In the genomic region with DNA sequence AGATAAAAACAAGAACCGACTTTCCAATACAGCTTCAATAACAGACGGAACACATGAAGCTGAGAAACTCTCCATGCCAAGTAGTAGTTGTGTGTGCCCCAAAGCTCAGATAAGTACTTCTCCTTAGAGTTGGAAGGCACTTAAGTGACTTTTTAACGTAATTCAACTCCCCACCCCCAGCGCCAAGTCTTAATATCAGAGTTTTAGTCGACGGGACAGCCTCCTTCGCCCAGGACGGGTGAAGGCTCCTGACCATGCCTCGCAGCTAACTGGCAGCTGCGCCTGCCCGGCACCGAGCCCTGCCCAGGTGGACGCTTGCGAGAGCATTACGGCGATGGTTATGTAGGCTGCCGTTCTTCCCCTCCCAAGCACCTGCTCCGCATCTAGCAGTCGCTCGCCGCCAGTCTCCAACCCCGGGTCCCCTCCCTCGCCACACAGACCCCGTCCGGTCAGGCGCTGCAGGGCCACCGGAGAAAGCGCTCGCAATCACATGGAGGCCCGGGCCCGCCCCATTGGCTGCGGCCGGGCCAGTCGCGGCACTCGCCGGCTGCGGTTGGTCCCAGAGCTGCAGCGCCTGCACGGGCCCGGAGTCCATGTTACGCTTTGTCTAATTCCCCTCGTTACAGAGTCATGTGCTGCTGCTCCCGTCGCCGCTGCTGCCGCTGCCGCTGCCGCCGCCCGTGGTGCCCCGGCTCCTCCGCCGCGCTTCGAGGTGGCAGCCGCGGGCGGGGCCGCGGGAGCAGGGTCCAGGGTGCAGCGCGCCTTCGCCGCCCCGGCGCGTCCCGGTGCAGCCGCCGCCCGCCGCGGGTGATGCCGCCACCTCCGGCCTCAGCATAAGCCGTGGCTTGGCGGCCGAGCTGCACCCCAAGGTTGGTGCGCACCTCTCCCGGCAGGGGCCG, we compare ENCODE assay signal across 1 cellular context.
TF ChIP-seq lines count a peak whose summit lies in the region.

LRRC8D (plus strand) TSS at position 610 of the 899 bp plus-strand sequence. CDS start 112,037 bp downstream, outside the sequence.

TF ChIP-seq in WTC11, 78 proteins besides CTCF, POLR2A, EP300 and RAD21 (continued from another document and continues in another):
- peak; percentile 54; the same call in 1 of the 2 replicates for TF ChIP-seq PRDM15 (CRISPR knock-in tag; IDR thresholded peaks at IDR 0.05)
- TF ChIP-seq, protein P1, sequence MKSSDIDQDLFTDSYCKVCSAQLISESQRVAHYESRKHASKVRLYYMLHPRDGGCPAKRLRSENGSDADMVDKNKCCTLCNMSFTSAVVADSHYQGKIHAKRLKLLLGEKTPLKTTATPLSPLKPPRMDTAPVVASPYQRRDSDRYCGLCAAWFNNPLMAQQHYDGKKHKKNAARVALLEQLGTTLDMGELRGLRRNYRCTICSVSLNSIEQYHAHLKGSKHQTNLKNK (CRISPR knock-in tag; IDR thresholded peaks at IDR 0.05): no peak
- TF ChIP-seq ATF6 (CRISPR knock-in tag; IDR thresholded peaks at IDR 0.05): no peak
- no peak; the same call in 1 of the 2 replicates for TF ChIP-seq IRF2 (CRISPR knock-in tag; IDR thresholded peaks at IDR 0.05; ENCODE audit: borderline replicate concordance, low read depth)
- TF ChIP-seq CBFB (CRISPR knock-in tag; IDR thresholded peaks at IDR 0.05; ENCODE audit: low read depth): no peak
- TF ChIP-seq ELF4 (CRISPR knock-in tag; IDR thresholded peaks at IDR 0.05; ENCODE audit: low read depth): no peak
- TF ChIP-seq, protein P2, sequence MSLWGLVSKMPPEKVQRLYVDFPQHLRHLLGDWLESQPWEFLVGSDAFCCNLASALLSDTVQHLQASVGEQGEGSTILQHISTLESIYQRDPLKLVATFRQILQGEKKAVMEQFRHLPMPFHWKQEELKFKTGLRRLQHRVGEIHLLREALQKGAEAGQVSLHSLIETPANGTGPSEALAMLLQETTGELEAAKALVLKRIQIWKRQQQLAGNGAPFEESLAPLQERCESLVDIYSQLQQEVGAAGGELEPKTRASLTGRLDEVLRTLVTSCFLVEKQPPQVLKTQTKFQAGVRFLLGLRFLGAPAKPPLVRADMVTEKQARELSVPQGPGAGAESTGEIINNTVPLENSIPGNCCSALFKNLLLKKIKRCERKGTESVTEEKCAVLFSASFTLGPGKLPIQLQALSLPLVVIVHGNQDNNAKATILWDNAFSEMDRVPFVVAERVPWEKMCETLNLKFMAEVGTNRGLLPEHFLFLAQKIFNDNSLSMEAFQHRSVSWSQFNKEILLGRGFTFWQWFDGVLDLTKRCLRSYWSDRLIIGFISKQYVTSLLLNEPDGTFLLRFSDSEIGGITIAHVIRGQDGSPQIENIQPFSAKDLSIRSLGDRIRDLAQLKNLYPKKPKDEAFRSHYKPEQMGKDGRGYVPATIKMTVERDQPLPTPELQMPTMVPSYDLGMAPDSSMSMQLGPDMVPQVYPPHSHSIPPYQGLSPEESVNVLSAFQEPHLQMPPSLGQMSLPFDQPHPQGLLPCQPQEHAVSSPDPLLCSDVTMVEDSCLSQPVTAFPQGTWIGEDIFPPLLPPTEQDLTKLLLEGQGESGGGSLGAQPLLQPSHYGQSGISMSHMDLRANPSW (CRISPR knock-in tag; conservative IDR thresholded peaks at IDR 0.05; ENCODE audit: low read depth): no peak
- no peak for TF ChIP-seq ERG (CRISPR knock-in tag; IDR thresholded peaks at IDR 0.05)
- no peak for TF ChIP-seq OVOL2 (CRISPR knock-in tag; IDR thresholded peaks at IDR 0.05; ENCODE audit: borderline replicate concordance)
- TF ChIP-seq SOX15 (CRISPR knock-in tag; IDR thresholded peaks at IDR 0.05): no peak
- no peak for TF ChIP-seq NFATC4 (CRISPR knock-in tag; IDR thresholded peaks at IDR 0.05)
- TF ChIP-seq GABPB1 (CRISPR knock-in tag; IDR thresholded peaks at IDR 0.05): 0 out of 2 replicates have a peak, but pooled peaks have one; percentile 13
- TF ChIP-seq, protein P3, sequence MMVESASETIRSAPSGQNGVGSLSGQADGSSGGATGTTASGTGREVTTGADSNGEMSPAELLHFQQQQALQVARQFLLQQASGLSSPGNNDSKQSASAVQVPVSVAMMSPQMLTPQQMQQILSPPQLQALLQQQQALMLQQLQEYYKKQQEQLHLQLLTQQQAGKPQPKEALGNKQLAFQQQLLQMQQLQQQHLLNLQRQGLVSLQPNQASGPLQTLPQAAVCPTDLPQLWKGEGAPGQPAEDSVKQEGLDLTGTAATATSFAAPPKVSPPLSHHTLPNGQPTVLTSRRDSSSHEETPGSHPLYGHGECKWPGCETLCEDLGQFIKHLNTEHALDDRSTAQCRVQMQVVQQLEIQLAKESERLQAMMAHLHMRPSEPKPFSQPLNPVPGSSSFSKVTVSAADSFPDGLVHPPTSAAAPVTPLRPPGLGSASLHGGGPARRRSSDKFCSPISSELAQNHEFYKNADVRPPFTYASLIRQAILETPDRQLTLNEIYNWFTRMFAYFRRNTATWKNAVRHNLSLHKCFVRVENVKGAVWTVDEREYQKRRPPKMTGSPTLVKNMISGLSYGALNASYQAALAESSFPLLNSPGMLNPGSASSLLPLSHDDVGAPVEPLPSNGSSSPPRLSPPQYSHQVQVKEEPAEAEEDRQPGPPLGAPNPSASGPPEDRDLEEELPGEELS (CRISPR knock-in tag; IDR thresholded peaks at IDR 0.05): peak; percentile 13; the same call in 1 of the 2 replicates
- TF ChIP-seq IRF1 (CRISPR knock-in tag; IDR thresholded peaks at IDR 0.05): no peak
- TF ChIP-seq, protein P4, sequence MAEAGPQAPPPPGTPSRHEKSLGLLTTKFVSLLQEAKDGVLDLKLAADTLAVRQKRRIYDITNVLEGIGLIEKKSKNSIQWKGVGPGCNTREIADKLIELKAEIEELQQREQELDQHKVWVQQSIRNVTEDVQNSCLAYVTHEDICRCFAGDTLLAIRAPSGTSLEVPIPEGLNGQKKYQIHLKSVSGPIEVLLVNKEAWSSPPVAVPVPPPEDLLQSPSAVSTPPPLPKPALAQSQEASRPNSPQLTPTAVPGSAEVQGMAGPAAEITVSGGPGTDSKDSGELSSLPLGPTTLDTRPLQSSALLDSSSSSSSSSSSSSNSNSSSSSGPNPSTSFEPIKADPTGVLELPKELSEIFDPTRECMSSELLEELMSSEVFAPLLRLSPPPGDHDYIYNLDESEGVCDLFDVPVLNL (CRISPR knock-in tag; IDR thresholded peaks at IDR 0.05; ENCODE audit: borderline replicate concordance, low read depth): 0 out of 2 replicates have a peak, but pooled peaks have one; percentile 36
- TF ChIP-seq NR1H2 (CRISPR knock-in tag; IDR thresholded peaks at IDR 0.05): no peak
- TF ChIP-seq, protein P5, sequence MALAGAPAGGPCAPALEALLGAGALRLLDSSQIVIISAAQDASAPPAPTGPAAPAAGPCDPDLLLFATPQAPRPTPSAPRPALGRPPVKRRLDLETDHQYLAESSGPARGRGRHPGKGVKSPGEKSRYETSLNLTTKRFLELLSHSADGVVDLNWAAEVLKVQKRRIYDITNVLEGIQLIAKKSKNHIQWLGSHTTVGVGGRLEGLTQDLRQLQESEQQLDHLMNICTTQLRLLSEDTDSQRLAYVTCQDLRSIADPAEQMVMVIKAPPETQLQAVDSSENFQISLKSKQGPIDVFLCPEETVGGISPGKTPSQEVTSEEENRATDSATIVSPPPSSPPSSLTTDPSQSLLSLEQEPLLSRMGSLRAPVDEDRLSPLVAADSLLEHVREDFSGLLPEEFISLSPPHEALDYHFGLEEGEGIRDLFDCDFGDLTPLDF (CRISPR knock-in tag; IDR thresholded peaks at IDR 0.05): 0 out of 2 replicates have a peak, but pooled peaks have one; percentile 73
- peak; percentile 89 for TF ChIP-seq MAX (CRISPR knock-in tag; IDR thresholded peaks at IDR 0.05)
- 0 out of 2 replicates have a peak, but pooled peaks have one; percentile 45 for TF ChIP-seq ZNF317 (CRISPR knock-in tag; IDR thresholded peaks at IDR 0.05; ENCODE audit: borderline replicate concordance, low read depth)
- TF ChIP-seq HMGXB4 (CRISPR knock-in tag; IDR thresholded peaks at IDR 0.05): peak; percentile 7; the same call in 1 of the 2 replicates
- TF ChIP-seq FOXP1 (CRISPR knock-in tag; IDR thresholded peaks at IDR 0.05; ENCODE audit: borderline replicate concordance): peak; percentile 81; the same call in 1 of the 2 replicates
- no peak for TF ChIP-seq ATF2 (CRISPR knock-in tag; IDR thresholded peaks at IDR 0.05; ENCODE audit: borderline replicate concordance, low read depth)
- TF ChIP-seq RELA (CRISPR knock-in tag; IDR thresholded peaks at IDR 0.05; ENCODE audit: borderline replicate concordance): no peak
